34 cellular contexts compared by ENCODE assay signal in genomic region chr12:67211494-67211893, GRCh38.
"Had no signal": no experiment of that assay in that cellular context is flagged by ENCODE, and none has a peak within 500 bp of the region (broad histone marks: within the 10 kb centered on the region; RNA-seq: fewer than 3 reads in every experiment).

No MANE protein-coding gene starts in this region.

- H3K9me3 ChIP-seq: MG63 had no signal

- H3K36me3 ChIP-seq: MG63 had no signal

- DNase-seq: Kasumi-1, MG63, MM.1S, MV-4-11, NCI-H1048, NCI-H1092 treated with DMSO at 0.1 percent for 48 hours, NCI-H1105, NCI-H1105 treated with DMSO at 0.1 percent for 48 hours, NCI-H1417 treated with DMSO at 0.1 percent for 48 hours, NCI-H1436, NCI-H1436 treated with DMSO at 0.1 percent for 48 hours, NCI-H146, NCI-H1694, NCI-H1694 treated with DMSO at 0.1 percent for 48 hours, NCI-H187, NCI-H187 treated with DMSO at 0.1 percent for 48 hours, NCI-H1930, NCI-H2029, NCI-H2029 treated with DMSO at 0.1 percent for 48 hours, NCI-H2081, NCI-H2081 treated with DMSO at 0.1 percent for 48 hours, NCI-H2107, NCI-H2171, NCI-H2171 treated with DMSO at 0.1 percent for 48 hours, NCI-H2227 treated with DMSO at 0.1 percent for 48 hours, NCI-H226, NCI-H345, NCI-H446, NCI-H446 treated with DMSO at 0.1 percent for 48 hours, NCI-H510A, NCI-H510A treated with DMSO at 0.1 percent for 48 hours, NCI-H524, NCI-H524 treated with DMSO at 0.1 percent for 48 hours, NCI-H526 had no signal

- H3K4me3 ChIP-seq: MG63 had no signal
